In the genomic region with DNA sequence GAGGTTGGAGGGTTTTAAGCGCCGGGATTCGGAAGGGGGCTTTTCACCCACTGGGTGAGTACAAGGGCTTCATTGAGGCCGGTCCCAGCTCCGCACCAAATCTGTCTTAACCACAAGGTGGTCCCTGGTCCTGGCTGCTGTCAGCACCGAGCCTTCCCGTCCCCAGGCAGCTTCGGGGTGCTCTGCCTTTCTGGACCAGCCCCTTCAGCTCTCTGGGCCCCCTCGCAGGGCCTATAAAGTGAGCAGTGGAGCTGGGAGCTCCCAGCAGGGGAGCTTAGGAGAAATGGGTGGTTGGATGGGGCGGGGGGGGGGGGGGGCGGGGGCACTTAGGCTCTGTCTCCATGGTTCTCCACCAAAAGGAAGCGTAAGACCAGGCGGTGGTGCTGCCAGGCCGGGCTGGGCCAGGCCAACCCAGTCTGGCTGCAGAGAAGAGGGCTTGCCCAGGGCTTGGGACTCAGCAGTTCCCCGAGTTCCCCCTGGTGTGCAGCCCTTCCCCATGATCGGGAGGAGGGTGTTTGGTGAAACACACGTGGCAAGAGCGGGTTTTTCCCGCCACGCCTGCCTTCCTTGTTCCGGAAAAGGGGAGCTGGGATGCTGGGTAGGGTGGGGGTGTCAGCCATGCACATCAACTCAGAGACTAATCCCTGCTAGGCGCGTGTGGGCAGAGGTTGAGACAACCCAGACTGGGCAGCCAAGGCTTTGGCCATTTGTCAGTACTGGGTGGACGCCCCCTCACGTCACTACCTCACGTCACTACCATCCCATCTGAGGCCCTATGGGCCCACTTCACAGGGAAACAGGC, we compare ENCODE assay signal across 10 cellular contexts. TPM values are rescaled to one million over a fixed set of nuclear protein-coding genes. Genes with fewer than 3 reads are reported as not detected.
DNase-seq lines count a peak whose midpoint lies in the region; ATAC-seq, FAIRE-seq and TF ChIP-seq lines count a peak whose summit lies in the region.
"Had no signal": no experiment of that assay in that cellular context is flagged by ENCODE, and none has a peak within 500 bp of the region (broad histone marks: within the 10 kb centered on the region; RNA-seq: fewer than 3 reads in every experiment).

No MANE protein-coding gene starts in this region.

- H3K79me2 ChIP-seq in astrocyte (ENCODE audit: insufficient read depth, low read length) = no peaks in the 10 kb centered on the region

- H3K9me3 Mint-ChIP-seq in astrocyte (ENCODE audit: unreplicated experiment) = no peaks in the 10 kb centered on the region
- H3K9me3 Mint-ChIP-seq in natural killer cell = no peaks in the 10 kb centered on the region

- peaks cover 11% of the 10 kb centered on the region for H3K4me1 ChIP-seq in astrocyte (ENCODE audit: insufficient read depth, low read length)
- H3K4me1 ChIP-seq in iPS-20b (ENCODE audit: insufficient read depth, low read length) = no peaks in the 10 kb centered on the region

- intact Hi-C loops in natural killer cell (cut with micrococcal nuclease) = no loop called here

- H3K27ac ChIP-seq in astrocyte (ENCODE audit: low read depth, low read length) (no peak overlapping the region), iPS-20b (ENCODE audit: low read length) (no peak overlapping the region)

- peak overlapping the region; percentile 91 for H3K4me2 ChIP-seq in astrocyte (ENCODE audit: low read length)

- H3K4me3 Mint-ChIP-seq in astrocyte (ENCODE audit: unreplicated experiment) (no peak overlapping the region), natural killer cell (no peak overlapping the region)

- H3K4me3 ChIP-seq in astrocyte (ENCODE audit: insufficient read depth, low read depth, low read length) (no peak overlapping the region), iPS-20b (ENCODE audit: low read length) (peak overlapping the region; percentile 75; the same call in 1 of the 2 replicates)

- no peak for ATAC-seq in natural killer cell

- peak overlapping the region; percentile 57 for H2AFZ ChIP-seq in astrocyte (ENCODE audit: low read depth, low read length)

- peaks cover 56% of the 10 kb centered on the region for H3K27me3 Mint-ChIP-seq in astrocyte (ENCODE audit: low read depth, unreplicated experiment)
- peaks cover 16 to 37% of the 10 kb centered on the region in 2 donors for H3K27me3 Mint-ChIP-seq in natural killer cell (ENCODE audit: low read depth in 2 of 2)

- H3K9ac ChIP-seq in astrocyte (ENCODE audit: low read length) (peak overlapping the region; percentile 77), iPS-20b (ENCODE audit: low read depth, low read length) (peak overlapping the region; percentile 75)

- H4K20me1 ChIP-seq in astrocyte (ENCODE audit: insufficient read depth, low read length) = no peaks in the 10 kb centered on the region

- DNase-seq in NCI-H82 (lab: John Stamatoyannopoulos, UW) (peak; percentile 29), NCI-H82 treated with DMSO at 0.1 percent for 48 hours (lab: John Stamatoyannopoulos, UW; ENCODE audit: unreplicated experiment) (no peak), astrocyte (ENCODE audit: low read depth) (peak; percentile 12), stromal cell of bone marrow (ENCODE audit: low read depth) (peak; percentile 75), natural killer cell (no peak), NCI-H69 (lab: John Stamatoyannopoulos, UW) (no peak), NCI-H2029 (lab: John Stamatoyannopoulos, UW) (no peak)

- H3K36me3 ChIP-seq in astrocyte (ENCODE audit: insufficient read depth, low read length) (no peaks in the 10 kb centered on the region), iPS-20b (ENCODE audit: insufficient read depth, low read depth, low read length) (no peaks in the 10 kb centered on the region)

- FAIRE-seq in astrocyte (lab: Jason Lieb, UNC) = no peak

- H3K4me1 Mint-ChIP-seq in astrocyte (ENCODE audit: low read depth, unreplicated experiment) (peaks cover 4% of the 10 kb centered on the region), natural killer cell (no peaks in the 10 kb centered on the region)

- H3K27me3 ChIP-seq in astrocyte (ENCODE audit: insufficient read depth, low read length) = peaks cover 10% of the 10 kb centered on the region
- H3K27me3 ChIP-seq in iPS-20b (ENCODE audit: insufficient read depth, low read length) = peaks cover 25% of the 10 kb centered on the region

- no peak for TF ChIP-seq CTCF in astrocyte (IDR thresholded peaks at IDR 0.05; ENCODE audit: insufficient read depth, low read depth, low read length)
- no peak for TF ChIP-seq CTCF in natural killer cell (IDR thresholded peaks at IDR 0.05)

- H3K36me3 Mint-ChIP-seq in astrocyte (ENCODE audit: low read depth, unreplicated experiment) (no peaks in the 10 kb centered on the region), natural killer cell (no peaks in the 10 kb centered on the region)

- H3K27ac Mint-ChIP-seq in astrocyte (ENCODE audit: unreplicated experiment) (no peak overlapping the region), natural killer cell (no peak overlapping the region)

- H3K9me3 ChIP-seq in astrocyte (ENCODE audit: insufficient read depth, low read depth, low read length) (no peaks in the 10 kb centered on the region), iPS-20b (ENCODE audit: insufficient read depth, low read depth, low read length) (no peaks in the 10 kb centered on the region)

RNA-seq across cellular contexts. Expression of a gene that starts 32.7 kb away (rescaled TPM):
- not detected in 2 replicates for total RNA-seq in astrocyte
- total RNA-seq in natural killer cell = not detected
- total RNA-seq: LHCN-M2 had no signal

RNA-seq across cellular contexts. Expression of a gene that starts 54.7 kb away (rescaled TPM):
- total RNA-seq in astrocyte (1.2 and 2.5 TPM in 2 replicates), natural killer cell (under 1 TPM; 0.28 to 0.47 (median 0.39) TPM)
- total RNA-seq: activated CD8-positive, alpha-beta memory T cell treated with anti-CD3 and anti-CD28 coated beads for 36 hours had no signal

RNA-seq across cellular contexts. Expression of a gene that starts 56.2 kb away (rescaled TPM):
- total RNA-seq in astrocyte = 21.7 and 24.3 TPM in 2 replicates
- total RNA-seq in natural killer cell = 10 to 100 TPM; 21.9 to 35.4 (median 32.4) TPM

Comparison
In these comparisons a context has a peak if more than half of its experiments do, and no peak if none do; other contexts are left out.
1. DNase-seq: peak in NCI-H82 (single experiment), astrocyte (single experiment) and stromal cell of bone marrow (single experiment); none in NCI-H82 treated with DMSO at 0.1 percent for 48 hours (single experiment), natural killer cell (single experiment), NCI-H69 (single experiment) and NCI-H2029 (single experiment).